1 cellular context compared by ENCODE assay signal in genomic region chr12:104707179-104707578, GRCh38.
TF ChIP-seq lines count a peak whose summit lies in the region.

No MANE protein-coding gene starts in this region.

TF ChIP-seq in IMR-90, 13 proteins besides CTCF, POLR2A, EP300 and RAD21:
- TF ChIP-seq RCOR1 (IDR thresholded peaks at IDR 0.05; ENCODE audit: insufficient replicate concordance, low read length) (no peak), SMC3 (IDR thresholded peaks at IDR 0.05; ENCODE audit: low read depth, low read length) (no peak), CEBPB (IDR thresholded peaks at IDR 0.05; ENCODE audit: low read depth, low read length) (no peak), NFE2L2 (IDR thresholded peaks at IDR 0.05; ENCODE audit: low read depth, low read length) (no peak), RFX5 (IDR thresholded peaks at IDR 0.05; ENCODE audit: low read depth, low read length) (no peak), FOS (IDR thresholded peaks at IDR 0.05; ENCODE audit: low read depth, low read length) (peak; percentile 31; the same call in 1 of the 2 replicates)
TF ChIP-seq in IMR-90: peak in this region for 1.
